Comparison of ENCODE assay signal across 12 cellular contexts in the genomic region with DNA sequence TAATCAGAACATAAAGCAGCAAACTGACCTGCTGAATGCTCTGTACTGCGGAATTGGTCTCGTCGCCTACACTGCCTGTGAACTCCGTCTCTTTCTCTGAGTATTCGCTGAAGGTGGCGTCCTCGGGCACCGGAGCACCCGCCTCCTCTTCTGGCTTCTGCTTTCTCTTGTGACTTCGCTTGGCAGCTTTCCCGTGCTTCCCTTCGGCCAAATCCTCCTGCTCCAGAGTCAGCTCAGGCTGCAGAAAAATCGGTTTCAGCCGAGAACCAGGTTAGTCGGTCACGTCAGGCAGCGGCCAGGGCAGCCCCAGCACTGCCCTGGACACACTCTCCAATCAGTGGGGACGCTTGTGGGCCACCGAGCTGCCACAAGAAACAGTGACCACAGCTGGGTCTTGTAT. TPM values are rescaled to one million over a fixed set of nuclear protein-coding genes. Genes with fewer than 3 reads are reported as not detected.
DNase-seq lines count a peak whose midpoint lies in the region; ATAC-seq and TF ChIP-seq lines count a peak whose summit lies in the region.
"Had no signal": no experiment of that assay in that cellular context is flagged by ENCODE, and none has a peak within 500 bp of the region (broad histone marks: within the 10 kb centered on the region; RNA-seq: fewer than 3 reads in every experiment).

No MANE protein-coding gene starts in this region.

- in situ Hi-C loops in SK-MEL-5 (cut with HindIII; ENCODE audit: low pct_unique_long_range_greater_than_20kb, low sequenced_read_pairs), result no loop called here

- H3K9me3 ChIP-seq in prostate gland, result no peaks in the 10 kb centered on the region

- DNase-seq in AG10803 (ENCODE audit: low read depth) (peak; percentile 60), SK-MEL-5 (ENCODE audit: low read depth, low spot score) (peak; percentile 68), head of caudate nucleus (peak; percentile 28 to 86 (median 72)), prostate gland (ENCODE audit: low spot score) (peak; percentile 87), SIG-M5 treated with dmso at 0.1 percent for 504 hours (lab: John Stamatoyannopoulos, UW; ENCODE audit: unreplicated experiment) (no peak), NCI-H510A (lab: John Stamatoyannopoulos, UW) (no peak), AML-193 (lab: John Stamatoyannopoulos, UW) (no peak)
- DNase-seq: activated T-cell treated with anti-CD3 and anti-CD28 coated beads, Interleukin-2, amount 50 U/mL, for 4 hours; CD8-positive, alpha-beta memory T cell; NCI-H1930; OCI-M1 had no signal

- H3K36me3 ChIP-seq in prostate gland, result no peaks in the 10 kb centered on the region

- no peaks in the 10 kb centered on the region for H3K27me3 ChIP-seq in prostate gland (replicated peaks; ENCODE audit: insufficient read depth)

- H3K4me1 ChIP-seq in prostate gland (replicated peaks), result no peaks in the 10 kb centered on the region

- H3K4me3 ChIP-seq in AG10803 (ENCODE audit: low read length), result no peak overlapping the region
- no peak overlapping the region for H3K4me3 ChIP-seq in prostate gland

- no peak for TF ChIP-seq POLR2A in prostate gland (IDR thresholded peaks at IDR 0.05)

- ATAC-seq in HG03139 (IDR thresholded peaks at IDR 0.05; ENCODE audit: unreplicated experiment), result no peak
- ATAC-seq: activated T-cell treated with anti-CD3 and anti-CD28 coated beads, Interleukin-2, amount 50 U/mL, for 4 hours had no signal

- H3K27ac ChIP-seq in prostate gland, result peak overlapping the region in 1 of 2 donors; percentile 38

- intact Hi-C loops in head of caudate nucleus (cut with DNase I), result loop anchor here (10.0 kb wide), 1 partner anchor 188 kb away; no protein-coding TSS in a partner anchor
- intact Hi-C loops in prostate gland (cut with DNase I), result no loop called here

- no peak for TF ChIP-seq CTCF in AG10803 (conservative IDR thresholded peaks at IDR 0.05; ENCODE audit: low read length)
- TF ChIP-seq CTCF in prostate gland (IDR thresholded peaks at IDR 0.05), result no peak

- 42% methylated on average over 19 of the region's 19 CpGs for WGBS in prostate gland

RNA-seq across cellular contexts. Expression of gene RIPK4, which starts 35.8 kb away (rescaled TPM):
- total RNA-seq in SK-MEL-5 (2014; rRNA removed; shearing (Covaris generic)), result 22.8 and 25.8 TPM in 2 replicates
- 38.3 and 43.9 TPM in 2 replicates for polyA plus RNA-seq in SK-MEL-5 (2015; cell fraction: cytosol; rRNA removed)
- polyA plus RNA-seq in SK-MEL-5 (2015; cell fraction: nucleus; rRNA removed), result 66.5 and 93.6 TPM in 2 replicates
- 10 to 100 TPM; 26.9 to 52.6 TPM for total RNA-seq in prostate gland
- polyA plus RNA-seq: CD8-positive, alpha-beta memory T cell had no signal

Comparison
In these comparisons a context has a peak if more than half of its experiments do, and no peak if none do; other contexts are left out.
1. DNase-seq: peak in AG10803 (single experiment), SK-MEL-5 (single experiment), head of caudate nucleus (42 of 42) and prostate gland (single experiment); none in SIG-M5 treated with dmso at 0.1 percent for 504 hours (single experiment), NCI-H510A (single experiment) and AML-193 (0 of 2).